ENCODE assay signal across 8 cellular contexts in genomic region chr5:80406980-80407734, GRCh38. TPM values are rescaled to one million over a fixed set of nuclear protein-coding genes. Genes with fewer than 3 reads are reported as not detected.
DNase-seq lines count a peak whose midpoint lies in the region; ATAC-seq and TF ChIP-seq lines count a peak whose summit lies in the region.

No MANE protein-coding gene starts in this region.

- peaks cover 6% of the 10 kb centered on the region for H3K4me1 ChIP-seq in A673 (ENCODE audit: insufficient read depth, low read length, poor library complexity, severe bottlenecking)
- peaks cover 29% of the 10 kb centered on the region for H3K4me1 ChIP-seq in lower lobe of right lung
- peaks cover 18% of the 10 kb centered on the region for H3K4me1 ChIP-seq in testis

- peaks cover 24% of the 10 kb centered on the region for H3K4me1 Mint-ChIP-seq in central memory CD8-positive, alpha-beta T cell

- H3K36me3 Mint-ChIP-seq in central memory CD8-positive, alpha-beta T cell (ENCODE audit: insufficient read depth) = peaks cover 16% of the 10 kb centered on the region

- no peak for DNase-seq in A673 (ENCODE audit: low spot score)
- no peak for DNase-seq in central memory CD8-positive, alpha-beta T cell (ENCODE audit: low spot score in 2 of 2)
- DNase-seq in lower lobe of right lung = peak; percentile 52
- peak; percentile 86 for DNase-seq in testis
- DNase-seq in NCI-H187 treated with DMSO at 0.1 percent for 48 hours (lab: John Stamatoyannopoulos, UW) = no peak
- DNase-seq in stimulated activated CD4-positive, alpha-beta T cell treated with anti-CD3 and anti-CD28 coated beads, Interleukin-1b, Interleukin-23, amount 100 ng/mL, for 48 hours = no peak

- POLR2A ChIA-PET in A673 (lab: Charles Lee; ENCODE audit: low non-redundant PET) = interaction anchor here (0.7 kb wide), 1 partner anchor 168 kb away, joined by 4 read pairs; no protein-coding TSS in a partner anchor

- CTCF ChIA-PET in A673 (lab: Charles Lee) = no interaction called here

- TF ChIP-seq CTCF in A673 (conservative IDR thresholded peaks at IDR 0.05; ENCODE audit: low read depth, low read length) (no peak), lower lobe of right lung (IDR thresholded peaks at IDR 0.05) (no peak), testis (IDR thresholded peaks at IDR 0.05) (no peak)

- no peak for TF ChIP-seq POLR2A in testis (IDR thresholded peaks at IDR 0.05)

- H3K27ac ChIP-seq in A673 (ENCODE audit: low read depth, low read length, poor library complexity, severe bottlenecking) (peak overlapping the region; percentile 94), lower lobe of right lung (peak overlapping the region; percentile 97), testis (peak overlapping the region; percentile 95 to 97)

- ATAC-seq in GM19043 (IDR thresholded peaks at IDR 0.05; ENCODE audit: low read depth, unreplicated experiment) (peak; percentile 36), lower lobe of right lung (peak in 1 of 2 donors; percentile 1)
- peak; percentile 3 for ATAC-seq in central memory CD8-positive, alpha-beta T cell (replicated peaks; ENCODE audit: extremely low read depth, poor library complexity, severe bottlenecking)

- H3K9me3 Mint-ChIP-seq in central memory CD8-positive, alpha-beta T cell = no peaks in the 10 kb centered on the region

- TSS peak; percentile 82 for BruUV-seq in A673 (replicated peaks; lab: Mats Ljungman, UMichigan)

- H3K36me3 ChIP-seq in A673 (ENCODE audit: insufficient read depth, low read length, poor library complexity, severe bottlenecking) (no peaks in the 10 kb centered on the region), lower lobe of right lung (no peaks in the 10 kb centered on the region), testis (ENCODE audit: low read depth, missing control alignments) (no peaks in the 10 kb centered on the region)

- 1 to 6% methylated on average over 31 of the region's 31 CpGs for WGBS in testis, 2 donors

- no peaks in the 10 kb centered on the region for H3K27me3 ChIP-seq in A673 (replicated peaks; ENCODE audit: insufficient read depth, low read depth, low read length, poor library complexity)
- H3K27me3 ChIP-seq in lower lobe of right lung (ENCODE audit: low read depth) = no peaks in the 10 kb centered on the region
- no peaks in the 10 kb centered on the region for H3K27me3 ChIP-seq in testis

- peak overlapping the region; percentile 100 for H3K27ac Mint-ChIP-seq in central memory CD8-positive, alpha-beta T cell (ENCODE audit: low read depth)

- no peaks in the 10 kb centered on the region for H3K27me3 Mint-ChIP-seq in central memory CD8-positive, alpha-beta T cell

- H3K4me3 Mint-ChIP-seq in central memory CD8-positive, alpha-beta T cell = peak overlapping the region; percentile 94

- intact Hi-C loops in A673 (cut with micrococcal nuclease; ENCODE audit: unreplicated experiment) (no loop called here), lower lobe of right lung (cut with DNase I) (no loop called here), testis (cut with DNase I; ENCODE audit: low total_unique reads) (no loop called here)

- H3K9me3 ChIP-seq in A673 (ENCODE audit: low read depth, low read length, poor library complexity, severe bottlenecking) = no peaks in the 10 kb centered on the region
- H3K9me3 ChIP-seq in lower lobe of right lung = no peaks in the 10 kb centered on the region
- no peaks in the 10 kb centered on the region for H3K9me3 ChIP-seq in testis

- H3K4me3 ChIP-seq in A673 (ENCODE audit: low read depth, low read length, poor library complexity, severe bottlenecking) = peak overlapping the region; percentile 94
- peak overlapping the region; percentile 90 for H3K4me3 ChIP-seq in lower lobe of right lung
- peak overlapping the region; percentile 85 to 93 for H3K4me3 ChIP-seq in testis

TF ChIP-seq in PFSK-1, 5 proteins besides CTCF, POLR2A, EP300 and RAD21:
- no peak for TF ChIP-seq REST (IDR thresholded peaks at IDR 0.05; ENCODE audit: insufficient read depth in 1 of 2, low read depth in 2 of 2, low read length in 2 of 2)
- TF ChIP-seq POLR2AphosphoS5 (IDR thresholded peaks at IDR 0.05; ENCODE audit: low read depth, low read length) = no peak
- TF ChIP-seq TAF1 (IDR thresholded peaks at IDR 0.05; ENCODE audit: borderline replicate concordance, insufficient read depth, low read length) = no peak
- TF ChIP-seq SIN3A (IDR thresholded peaks at IDR 0.05; ENCODE audit: borderline replicate concordance, insufficient read depth, low read length) = no peak
- peak; percentile 34 for TF ChIP-seq FOXP2 (optimal IDR thresholded peaks at IDR 0.05; ENCODE audit: borderline replicate concordance, extremely low read depth, extremely low read length, insufficient read depth)

RNA-seq across cellular contexts. Expression of gene ZFYVE16, which starts 0.7 kb away (rescaled TPM):
- 51.2 and 65.7 TPM in 2 replicates for total RNA-seq in A673 (2021)
- polyA plus RNA-seq in PFSK-1 (2012; ENCODE audit: insufficient read length, low read depth) = 6.1 TPM
- 65.4 TPM for total RNA-seq in lower lobe of right lung
- total RNA-seq in testis = 10 to 100 TPM; 50.0 to 52.7 TPM
- polyA plus RNA-seq in testis (ENCODE audit: insufficient read depth, low read depth, low replicate concordance) = 16.3 TPM

Comparison
In these comparisons a context has a peak if more than half of its experiments do, and no peak if none do; other contexts are left out.
1. DNase-seq: peak in lower lobe of right lung (single experiment) and testis (single experiment); none in A673 (single experiment), central memory CD8-positive, alpha-beta T cell (0 of 2), NCI-H187 treated with DMSO at 0.1 percent for 48 hours (single experiment) and stimulated activated CD4-positive, alpha-beta T cell treated with anti-CD3 and anti-CD28 coated beads, Interleukin-1b, Interleukin-23, amount 100 ng/mL, for 48 hours (single experiment).
2. Peak in every context shown above with its lines, with median percentiles within 50 percentile points of each other: H3K27ac ChIP-seq and H3K4me3 ChIP-seq.